ENCODE assay signal across 8 cellular contexts in genomic region chr17:16438557-16439302, GRCh38. TPM values are rescaled to one million over a fixed set of nuclear protein-coding genes. Genes with fewer than 3 reads are reported as not detected.
A peak's percentile ranks its signal among the peaks of the same experiment; 100 is the strongest.
DNase-seq lines count a peak whose midpoint lies in the region; ATAC-seq, FAIRE-seq and TF ChIP-seq lines count a peak whose summit lies in the region.

No MANE protein-coding gene starts in this region.

- peak overlapping the region; percentile 89 to 98 for H3K4me3 ChIP-seq in kidney (ENCODE audit: low read length in 2 of 2)

- H3K36me3 Mint-ChIP-seq in chondrocyte (ENCODE audit: low read depth), result peaks cover 20% of the 10 kb centered on the region

- H3K4me3 Mint-ChIP-seq in chondrocyte (ENCODE audit: unreplicated experiment), result peak overlapping the region; percentile 96

- intact Hi-C loops in kidney (cut with DNase I), result no loop called here

- TF ChIP-seq CTCF in chondrocyte (IDR thresholded peaks at IDR 0.05) (no peak), kidney (IDR thresholded peaks at IDR 0.05; ENCODE audit: borderline replicate concordance, extremely low read depth, insufficient read depth) (no peak)

- peak; percentile 92 for TF ChIP-seq POLR2A in GM19193 (IDR thresholded peaks at IDR 0.05; ENCODE audit: extremely low read depth, insufficient read depth, insufficient read length)

- H3K9me3 Mint-ChIP-seq in chondrocyte (ENCODE audit: low read depth), result no peaks in the 10 kb centered on the region

- DNase-seq in Ammon's horn (ENCODE audit: low spot score) (peak; percentile 99), NCI-H460 (ENCODE audit: extremely low read depth, low read depth) (peak; percentile 99), chondrocyte (ENCODE audit: low spot score) (peak; percentile 97), kidney (peak; percentile 98)
- peak; percentile 93 for DNase-seq in activated CD4-positive, alpha-beta T cell treated with anti-CD3 and anti-CD28 coated beads for 1 hour
- DNase-seq in stimulated activated CD4-positive, alpha-beta T cell treated with anti-CD3 and anti-CD28 coated beads, Interleukin-15, amount 100 ng/mL, for 1 hour (ENCODE audit: low read depth in 1 of 2, low spot score in 1 of 2), result peak; percentile 88 to 89

- H3K4me1 ChIP-seq in kidney (ENCODE audit: control insufficient read depth in 1 of 2, insufficient read depth in 1 of 2, low read depth in 1 of 2, low read length in 2 of 2), result peaks cover 8 to 24% of the 10 kb centered on the region in 2 donors

- peak; percentile 90 for FAIRE-seq in kidney (lab: Jason Lieb, UNC)

- peak overlapping the region; percentile 98 for H3K27ac Mint-ChIP-seq in chondrocyte (ENCODE audit: unreplicated experiment)

- H3K9ac ChIP-seq in kidney (ENCODE audit: low read length in 2 of 2), result peak overlapping the region; percentile 87 to 89

- peaks cover 43% of the 10 kb centered on the region for H3K4me1 Mint-ChIP-seq in chondrocyte (ENCODE audit: low read depth)

- no peaks in the 10 kb centered on the region for H3K9me3 ChIP-seq in kidney (ENCODE audit: control insufficient read depth in 1 of 2, low read length in 2 of 2)

- peak overlapping the region; percentile 85 to 92 for H3K27ac ChIP-seq in kidney (ENCODE audit: low read depth in 2 of 2, low read length in 2 of 2)

- peak; percentile 80 for ATAC-seq in HG03432 (IDR thresholded peaks at IDR 0.05; ENCODE audit: unreplicated experiment)

- H3K36me3 ChIP-seq in kidney (ENCODE audit: control insufficient read depth in 1 of 2, insufficient read depth in 2 of 2, low read length in 2 of 2), result peaks cover 14 to 24% of the 10 kb centered on the region in 2 donors

- H3K27me3 Mint-ChIP-seq in chondrocyte (ENCODE audit: low read depth), result no peaks in the 10 kb centered on the region

RNA-seq across cellular contexts. Expression of gene TRPV2, which starts 23.4 kb away (rescaled TPM):
- 33.4 and 35.8 TPM in 2 replicates for total RNA-seq in NCI-H460 (2014; rRNA removed; shearing (Covaris generic))
- 39.6 and 44.5 TPM in 2 replicates for polyA plus RNA-seq in NCI-H460 (2014; cell fraction: nucleus; rRNA removed)
- total RNA-seq in chondrocyte (1.6 to 47.6 TPM (median 43.5 TPM) in 3 replicates), kidney (18.2 TPM)
- 8.6 TPM for polyA plus RNA-seq in kidney (ENCODE audit: insufficient read depth, low read depth, low replicate concordance)

RNA-seq across cellular contexts. Expression of gene LRRC75A, which starts 53.3 kb away (rescaled TPM):
- 0.17 and 0.32 TPM in 2 replicates for total RNA-seq in NCI-H460 (2014; rRNA removed; shearing (Covaris generic))
- polyA plus RNA-seq in NCI-H460 (2014; cell fraction: nucleus; rRNA removed), result 0.08 and 0.18 TPM in 2 replicates
- 2.2 to 4.1 TPM (median 2.3 TPM) in 3 replicates for total RNA-seq in chondrocyte
- 2.5 TPM for total RNA-seq in kidney
- polyA plus RNA-seq in kidney (ENCODE audit: insufficient read depth, low read depth, low replicate concordance), result 2.6 TPM

RNA-seq across cellular contexts. Expression of gene UBB, which starts 57.8 kb away (rescaled TPM):
- total RNA-seq in NCI-H460 (2014; rRNA removed; shearing (Covaris generic)), result 1,439 and 1,479 TPM in 2 replicates
- polyA plus RNA-seq in NCI-H460 (2014; cell fraction: nucleus; rRNA removed), result 1,025 and 1,369 TPM in 2 replicates
- total RNA-seq in chondrocyte (1,031 to 1,215 TPM (median 1,058 TPM) in 3 replicates), kidney (1,214 TPM)
- 2,605 TPM for polyA plus RNA-seq in kidney (ENCODE audit: insufficient read depth, low read depth, low replicate concordance)

Comparison
In these comparisons a context has a peak if more than half of its experiments do, and no peak if none do; other contexts are left out.
1. Peak in every context shown above with its lines: DNase-seq, ATAC-seq, H3K4me3 ChIP-seq and H3K27ac ChIP-seq.